ENCODE assay signal across 1 cellular context in genomic region chr2:42359894-42360483, GRCh38.
TF ChIP-seq lines count a peak whose summit lies in the region.

No MANE protein-coding gene starts in this region.

TF ChIP-seq in K562, 482 proteins besides CTCF, POLR2A, EP300 and RAD21 (continued from another document and continues in another):
- no peak for TF ChIP-seq SRSF1 (IDR thresholded peaks at IDR 0.05; ENCODE audit: low read depth, low read length)
- no peak for TF ChIP-seq NFXL1 (CRISPR knock-in tag; IDR thresholded peaks at IDR 0.05)
- no peak for TF ChIP-seq RBM15 (IDR thresholded peaks at IDR 0.05; ENCODE audit: insufficient read depth, low read length)
- no peak for TF ChIP-seq CHCHD3 (CRISPR knock-in tag; IDR thresholded peaks at IDR 0.05)
- TF ChIP-seq PURB (CRISPR knock-in tag; IDR thresholded peaks at IDR 0.05; ENCODE audit: low read depth), result no peak
- TF ChIP-seq TRIM24 (IDR thresholded peaks at IDR 0.05), result peak; percentile 90 to 93
- TF ChIP-seq TARDBP (IDR thresholded peaks at IDR 0.05), result no peak
- no peak for TF ChIP-seq HOMEZ (CRISPR knock-in tag; IDR thresholded peaks at IDR 0.05)
- peak in 1 of 3 experiments; percentile 64; a peak in 2 of 6 replicates for TF ChIP-seq ZBTB11 (CRISPR knock-in tag; IDR thresholded peaks at IDR 0.05)
- TF ChIP-seq PPARD (CRISPR knock-in tag; IDR thresholded peaks at IDR 0.05), result no peak
- TF ChIP-seq ZNF780A (CRISPR knock-in tag; IDR thresholded peaks at IDR 0.05), result no peak
- no peak for TF ChIP-seq E2F3 (CRISPR knock-in tag; IDR thresholded peaks at IDR 0.05)
- no peak for TF ChIP-seq ZBTB43 (CRISPR knock-in tag; IDR thresholded peaks at IDR 0.05)
- TF ChIP-seq SPI1 (IDR thresholded peaks at IDR 0.05; ENCODE audit: borderline replicate concordance, low read depth, low read length), result peak; percentile 62; the same call in 1 of the 2 replicates
- peak in 1 of 2 experiments; percentile 69; a peak in 2 of 4 replicates for TF ChIP-seq TBL1XR1 (IDR thresholded peaks at IDR 0.05; ENCODE audit: low read length in 2 of 2)
- no peak for TF ChIP-seq RB1 (IDR thresholded peaks at IDR 0.05; ENCODE audit: low read depth)
- no peak for TF ChIP-seq POLR2AphosphoS2 (IDR thresholded peaks at IDR 0.05; ENCODE audit: low read length)
- TF ChIP-seq IRF9 (tag; IDR thresholded peaks at IDR 0.05), result peak; percentile 59; the same call in 1 of the 2 replicates
- TF ChIP-seq SNRNP70 (optimal IDR thresholded peaks at IDR 0.05; ENCODE audit: low read depth, low read length), result no peak
- TF ChIP-seq ZNF212 (CRISPR knock-in tag; IDR thresholded peaks at IDR 0.05), result no peak
- TF ChIP-seq WHSC1 (IDR thresholded peaks at IDR 0.05; ENCODE audit: low read length), result no peak
- TF ChIP-seq E2F4 (CRISPR knock-in tag; IDR thresholded peaks at IDR 0.05; ENCODE audit: low read depth), result no peak
- no peak for TF ChIP-seq NEUROD1 (IDR thresholded peaks at IDR 0.05; ENCODE audit: borderline replicate concordance, low read depth, low read length, partially characterized antibody)
- TF ChIP-seq EWSR1 (IDR thresholded peaks at IDR 0.05; ENCODE audit: borderline replicate concordance, low read depth, partially characterized antibody), result no peak
- TF ChIP-seq PML (IDR thresholded peaks at IDR 0.05; ENCODE audit: low read length), result peak; percentile 92
- no peak for TF ChIP-seq ZFP91 (CRISPR knock-in tag; IDR thresholded peaks at IDR 0.05)
- no peak for TF ChIP-seq NFRKB (IDR thresholded peaks at IDR 0.05; ENCODE audit: low read depth)
- no peak for TF ChIP-seq ZSCAN32 (CRISPR knock-in tag; IDR thresholded peaks at IDR 0.05)
- no peak for TF ChIP-seq ZNF280A (IDR thresholded peaks at IDR 0.05; ENCODE audit: low read depth, partially characterized antibody)
- no peak for TF ChIP-seq ZKSCAN3 (CRISPR knock-in tag; IDR thresholded peaks at IDR 0.05)
- no peak for TF ChIP-seq HINFP (tag; conservative IDR thresholded peaks at IDR 0.05; ENCODE audit: low read depth)
- no peak for TF ChIP-seq CAMTA2 (CRISPR knock-in tag; conservative IDR thresholded peaks at IDR 0.05)
- TF ChIP-seq HBP1 (CRISPR knock-in tag; IDR thresholded peaks at IDR 0.05), result no peak
- peak; percentile 92 for TF ChIP-seq CEBPG (CRISPR knock-in tag; IDR thresholded peaks at IDR 0.05)
- peak; percentile 82 to 85 for TF ChIP-seq CEBPG (tag; conservative IDR thresholded peaks at IDR 0.05 in 1 of 2, IDR thresholded peaks at IDR 0.05 in 1 of 2)
- no peak for TF ChIP-seq MAFK (IDR thresholded peaks at IDR 0.05; ENCODE audit: low read length)
- peak; percentile 75 for TF ChIP-seq PHB2 (IDR thresholded peaks at IDR 0.05; ENCODE audit: low read depth)
- TF ChIP-seq NCOA1 (IDR thresholded peaks at IDR 0.05; ENCODE audit: low read depth), result peak; percentile 58; the same call in 1 of the 2 replicates
- TF ChIP-seq FOXP4 (CRISPR knock-in tag; IDR thresholded peaks at IDR 0.05; ENCODE audit: borderline replicate concordance), result no peak
- peak; percentile 54; the same call in 1 of the 2 replicates for TF ChIP-seq JUND (IDR thresholded peaks at IDR 0.05; ENCODE audit: borderline replicate concordance, low read depth, low read length)
- no peak for TF ChIP-seq JUND (tag; IDR thresholded peaks at IDR 0.05; ENCODE audit: borderline replicate concordance, low read depth, low read length)
- TF ChIP-seq ELF2 (CRISPR knock-in tag; IDR thresholded peaks at IDR 0.05), result no peak
- TF ChIP-seq ZNF507 (tag; conservative IDR thresholded peaks at IDR 0.05), result no peak
- peak; percentile 9; the same call in 1 of the 2 replicates for TF ChIP-seq PKNOX1 (IDR thresholded peaks at IDR 0.05)
- TF ChIP-seq PTRF (tag; IDR thresholded peaks at IDR 0.05), result no peak
- TF ChIP-seq ETS2 (tag; IDR thresholded peaks at IDR 0.05; ENCODE audit: borderline replicate concordance, poor library complexity, severe bottlenecking), result no peak
- no peak for TF ChIP-seq NELFE (IDR thresholded peaks at IDR 0.05; ENCODE audit: insufficient read depth, insufficient read length)
- TF ChIP-seq ZNF589 (CRISPR knock-in tag; IDR thresholded peaks at IDR 0.05; ENCODE audit: low read depth), result no peak
- TF ChIP-seq KDM5B (IDR thresholded peaks at IDR 0.05; ENCODE audit: insufficient replicate concordance, low read depth, low read length), result no peak
- TF ChIP-seq ZNF165 (CRISPR knock-in tag; IDR thresholded peaks at IDR 0.05; ENCODE audit: borderline replicate concordance), result no peak
- no peak for TF ChIP-seq PHF21A (IDR thresholded peaks at IDR 0.05; ENCODE audit: borderline replicate concordance, low read depth)
